ENCODE assay signal across 31 cellular contexts in genomic region chr13:91690944-91691343, GRCh38.
"Had no signal": no experiment of that assay in that cellular context is flagged by ENCODE, and none has a peak within 500 bp of the region (broad histone marks: within the 10 kb centered on the region; RNA-seq: fewer than 3 reads in every experiment).

No MANE protein-coding gene starts in this region.

- H3K4me3 ChIP-seq: MG63, PC-9, SJSA1 had no signal

- H3K9me3 ChIP-seq: MG63, SJSA1, SK-N-SH had no signal

- H3K36me3 ChIP-seq: MG63, SJSA1 had no signal

- H3K4me1 ChIP-seq: SJSA1 had no signal

- H3K27ac ChIP-seq: PC-9, SJSA1 had no signal

- H3K9ac ChIP-seq: SK-N-SH had no signal

- H2AFZ ChIP-seq: PC-9 had no signal

- ATAC-seq: Panc1 had no signal

- H3K4me2 ChIP-seq: PC-9, SK-N-SH had no signal

- DNase-seq: Kasumi-1, MG63, NCI-H1048, NCI-H1092 treated with DMSO at 0.1 percent for 48 hours, NCI-H1105 treated with DMSO at 0.1 percent for 48 hours, NCI-H1417, NCI-H1436, NCI-H146, NCI-H1694, NCI-H187, NCI-H1930, NCI-H2029 treated with DMSO at 0.1 percent for 48 hours, NCI-H2081 treated with DMSO at 0.1 percent for 48 hours, NCI-H2107, NCI-H2171, NCI-H226, NCI-H446 treated with DMSO at 0.1 percent for 48 hours, NCI-H510A, NCI-H524, NCI-H526, NCI-H69, NCI-H748 treated with DMSO at 0.1 percent for 48 hours, NCI-H82, PC-9, Right ventricle myocardium superior, SHP77 treated with DMSO at 0.1 percent for 48 hours, SK-N-SH, SW 1271, T-helper 1 cell had no signal

- H3K27me3 ChIP-seq: SJSA1 had no signal
